ENCODE assay signal across 3 cellular contexts in genomic region chr6:83481938-83482337, GRCh38. TPM values are rescaled to one million over a fixed set of nuclear protein-coding genes. Genes with fewer than 3 reads are reported as not detected.
"Had no signal": no experiment of that assay in that cellular context is flagged by ENCODE, and none has a peak within 500 bp of the region (broad histone marks: within the 10 kb centered on the region; RNA-seq: fewer than 3 reads in every experiment).

No MANE protein-coding gene starts in this region.

RNA-seq across cellular contexts. Expression of gene PRSS35, which starts 30.4 kb away (rescaled TPM):
- total RNA-seq: left colon, left lobe of liver, lung microvascular endothelial cell had no signal
